9 cellular contexts compared by ENCODE assay signal in the genomic region with DNA sequence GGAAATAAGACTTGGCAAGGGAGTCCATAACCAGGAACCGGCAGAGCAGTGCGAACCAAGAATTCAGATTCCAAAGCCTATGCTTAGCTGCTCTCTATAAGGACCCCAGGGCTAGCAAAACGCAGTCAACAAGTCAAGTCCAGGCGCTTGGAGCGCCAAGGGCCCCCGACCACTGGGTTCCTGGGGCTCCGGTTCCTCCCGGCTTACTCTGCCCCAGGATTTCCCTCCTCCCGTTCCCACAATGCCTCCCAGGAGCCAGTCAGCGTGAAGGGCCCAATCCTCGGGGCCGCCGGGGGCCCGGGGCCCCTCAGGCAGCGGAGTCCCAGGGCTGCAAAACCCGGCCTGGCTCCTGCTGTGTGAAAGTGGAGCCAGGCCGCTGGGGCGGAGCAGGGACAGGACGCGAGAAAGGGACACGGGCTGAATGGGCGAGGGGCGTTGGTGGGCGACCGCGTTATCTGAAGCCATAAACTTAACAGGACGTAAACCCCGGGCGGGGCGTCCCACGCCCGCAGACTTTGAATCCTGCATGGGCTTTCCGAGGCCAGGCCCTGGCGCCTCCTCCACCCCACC. TPM values are rescaled to one million over a fixed set of nuclear protein-coding genes. Genes with fewer than 3 reads are reported as not detected.
DNase-seq lines count a peak whose midpoint lies in the region; ATAC-seq and TF ChIP-seq lines count a peak whose summit lies in the region.
"Had no signal": no experiment of that assay in that cellular context is flagged by ENCODE, and none has a peak within 500 bp of the region (broad histone marks: within the 10 kb centered on the region; RNA-seq: fewer than 3 reads in every experiment).

No MANE protein-coding gene starts in this region.

- H3K27me3 ChIP-seq in GM06990 (replicated peaks; ENCODE audit: control insufficient read depth, insufficient read depth, low read length) (no peaks in the 10 kb centered on the region; the same call in 1 of the 2 replicates), brain microvascular endothelial cell (replicated peaks) (no peaks in the 10 kb centered on the region), iPS-18a (ENCODE audit: control insufficient read depth, insufficient read depth, low read length) (no peaks in the 10 kb centered on the region), gastrocnemius medialis (peaks cover 0 to 11% (median 8%) of the 10 kb centered on the region in 3 donors)

- TF ChIP-seq RAD21 in Ishikawa (IDR thresholded peaks at IDR 0.05; ENCODE audit: low read depth), result peak; percentile 2; the same call in 1 of the 2 replicates

- in situ Hi-C loops in brain microvascular endothelial cell (cut with HindIII; ENCODE audit: low pct_ligation_motif_present, low sequenced_read_pairs), result no loop called here
- in situ Hi-C loops in gastrocnemius medialis (cut with MboI; ENCODE audit: low sequenced_read_pairs in 4 of 4), result no loop called here

- no peaks in the 10 kb centered on the region for H3K36me3 Mint-ChIP-seq in T-helper 2 cell treated with Interferon-gamma antibody and Interleukin-4, amounts not matched to agents 5 μg/mL and 100 μg/mL, for 36 hours (ENCODE audit: low read depth)

- no peak for TF ChIP-seq EP300 in Ishikawa (IDR thresholded peaks at IDR 0.05; ENCODE audit: borderline replicate concordance)

- peaks cover 4% of the 10 kb centered on the region for H3K4me1 Mint-ChIP-seq in T-helper 2 cell treated with Interferon-gamma antibody and Interleukin-4, amounts not matched to agents 5 μg/mL and 100 μg/mL, for 36 hours (ENCODE audit: low read depth)

- H3K4me1 ChIP-seq in iPS-18a (ENCODE audit: control insufficient read depth, low read depth, low read length) (peaks cover 24% of the 10 kb centered on the region), gastrocnemius medialis (peaks cover 0 to 2% of the 10 kb centered on the region in 2 donors)

- peak overlapping the region; percentile 23 for H3K9ac ChIP-seq in iPS-18a (ENCODE audit: low read length)

- H3K27ac Mint-ChIP-seq in T-helper 2 cell treated with Interferon-gamma antibody and Interleukin-4, amounts not matched to agents 5 μg/mL and 100 μg/mL, for 36 hours, result no peak overlapping the region

- H3K27ac ChIP-seq in brain microvascular endothelial cell, result peak overlapping the region; percentile 18
- no peak overlapping the region for H3K27ac ChIP-seq in iPS-18a (ENCODE audit: low read length)
- H3K27ac ChIP-seq in gastrocnemius medialis, result no peak overlapping the region

- H3K36me3 ChIP-seq in GM06990 (ENCODE audit: control insufficient read depth, insufficient read depth, low read length) (no peaks in the 10 kb centered on the region), brain microvascular endothelial cell (replicated peaks) (no peaks in the 10 kb centered on the region), iPS-18a (ENCODE audit: control insufficient read depth, low read depth, low read length) (peaks cover 29% of the 10 kb centered on the region), gastrocnemius medialis (no peaks in the 10 kb centered on the region)

- ATAC-seq in gastrocnemius medialis, result no peak
- no peak for ATAC-seq in HG03280 (IDR thresholded peaks at IDR 0.05; ENCODE audit: unreplicated experiment)

- DNase-seq in GM06990 (ENCODE audit: extremely low read depth, insufficient read length) (peak; percentile 75), brain microvascular endothelial cell (peak; percentile 44), gastrocnemius medialis (no peak), SKM-1 treated with dmso at 0.1 percent for 144 hours (lab: John Stamatoyannopoulos, UW; ENCODE audit: unreplicated experiment) (no peak)
- peak; percentile 44 for DNase-seq in T-helper 2 cell treated with Interferon-gamma antibody and Interleukin-4, amounts not matched to agents 5 μg/mL and 100 μg/mL, for 36 hours (ENCODE audit: low spot score)

- peaks cover under 1% of the 10 kb centered on the region for H3K27me3 Mint-ChIP-seq in T-helper 2 cell treated with Interferon-gamma antibody and Interleukin-4, amounts not matched to agents 5 μg/mL and 100 μg/mL, for 36 hours (ENCODE audit: low read depth)

- TF ChIP-seq CTCF in GM06990 (IDR thresholded peaks at IDR 0.05; ENCODE audit: insufficient read depth, low read length, poor library complexity, severe bottlenecking) (no peak), brain microvascular endothelial cell (IDR thresholded peaks at IDR 0.05; ENCODE audit: low read depth, low read length, missing control alignments) (no peak), gastrocnemius medialis (IDR thresholded peaks at IDR 0.05 in 4 of 5, conservative IDR thresholded peaks at IDR 0.05 in 1 of 5) (no peak)

- intact Hi-C loops in gastrocnemius medialis (cut with DNase I; ENCODE audit: low total_unique reads), result no loop called here

- peak overlapping the region; percentile 24 for H3K4me3 Mint-ChIP-seq in T-helper 2 cell treated with Interferon-gamma antibody and Interleukin-4, amounts not matched to agents 5 μg/mL and 100 μg/mL, for 36 hours

- no peak for TF ChIP-seq POLR2A in gastrocnemius medialis (IDR thresholded peaks at IDR 0.05)

- no peaks in the 10 kb centered on the region for H3K9me3 ChIP-seq in iPS-18a (ENCODE audit: control insufficient read depth, low read depth, low read length)
- no peaks in the 10 kb centered on the region for H3K9me3 ChIP-seq in gastrocnemius medialis

- H3K9me3 Mint-ChIP-seq in T-helper 2 cell treated with Interferon-gamma antibody and Interleukin-4, amounts not matched to agents 5 μg/mL and 100 μg/mL, for 36 hours, result no peaks in the 10 kb centered on the region

- H3K4me3 ChIP-seq in GM06990 (replicated peaks; ENCODE audit: low read depth, low read length), result no peak overlapping the region
- H3K4me3 ChIP-seq in brain microvascular endothelial cell (ENCODE audit: low read depth, low read length), result peak overlapping the region; percentile 49
- H3K4me3 ChIP-seq in iPS-18a (ENCODE audit: low read length), result peak overlapping the region; percentile 76
- peak overlapping the region; percentile 33 to 49 (median 42) for H3K4me3 ChIP-seq in gastrocnemius medialis

TF ChIP-seq in Ishikawa, 13 proteins besides CTCF, POLR2A, EP300 and RAD21:
- TF ChIP-seq TAF1 (IDR thresholded peaks at IDR 0.05; ENCODE audit: low read depth) (peak; percentile 44; the same call in 1 of the 2 replicates), ZBTB7A (IDR thresholded peaks at IDR 0.05; ENCODE audit: low read depth) (peak; percentile 82), TCF12 (IDR thresholded peaks at IDR 0.05; ENCODE audit: low read depth) (0 out of 2 replicates have a peak, but pooled peaks have one; percentile 14), TEAD4 (IDR thresholded peaks at IDR 0.05) (peak; percentile 16; the same call in 1 of the 2 replicates), YY1 (IDR thresholded peaks at IDR 0.05; ENCODE audit: low read depth) (0 out of 2 replicates have a peak, but pooled peaks have one; percentile 8), CEBPB (IDR thresholded peaks at IDR 0.05) (no peak)
- TF ChIP-seq, protein P1, sequence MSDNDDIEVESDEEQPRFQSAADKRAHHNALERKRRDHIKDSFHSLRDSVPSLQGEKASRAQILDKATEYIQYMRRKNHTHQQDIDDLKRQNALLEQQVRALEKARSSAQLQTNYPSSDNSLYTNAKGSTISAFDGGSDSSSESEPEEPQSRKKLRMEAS (IDR thresholded peaks at IDR 0.05), result no peak
- TF ChIP-seq, protein P2, sequence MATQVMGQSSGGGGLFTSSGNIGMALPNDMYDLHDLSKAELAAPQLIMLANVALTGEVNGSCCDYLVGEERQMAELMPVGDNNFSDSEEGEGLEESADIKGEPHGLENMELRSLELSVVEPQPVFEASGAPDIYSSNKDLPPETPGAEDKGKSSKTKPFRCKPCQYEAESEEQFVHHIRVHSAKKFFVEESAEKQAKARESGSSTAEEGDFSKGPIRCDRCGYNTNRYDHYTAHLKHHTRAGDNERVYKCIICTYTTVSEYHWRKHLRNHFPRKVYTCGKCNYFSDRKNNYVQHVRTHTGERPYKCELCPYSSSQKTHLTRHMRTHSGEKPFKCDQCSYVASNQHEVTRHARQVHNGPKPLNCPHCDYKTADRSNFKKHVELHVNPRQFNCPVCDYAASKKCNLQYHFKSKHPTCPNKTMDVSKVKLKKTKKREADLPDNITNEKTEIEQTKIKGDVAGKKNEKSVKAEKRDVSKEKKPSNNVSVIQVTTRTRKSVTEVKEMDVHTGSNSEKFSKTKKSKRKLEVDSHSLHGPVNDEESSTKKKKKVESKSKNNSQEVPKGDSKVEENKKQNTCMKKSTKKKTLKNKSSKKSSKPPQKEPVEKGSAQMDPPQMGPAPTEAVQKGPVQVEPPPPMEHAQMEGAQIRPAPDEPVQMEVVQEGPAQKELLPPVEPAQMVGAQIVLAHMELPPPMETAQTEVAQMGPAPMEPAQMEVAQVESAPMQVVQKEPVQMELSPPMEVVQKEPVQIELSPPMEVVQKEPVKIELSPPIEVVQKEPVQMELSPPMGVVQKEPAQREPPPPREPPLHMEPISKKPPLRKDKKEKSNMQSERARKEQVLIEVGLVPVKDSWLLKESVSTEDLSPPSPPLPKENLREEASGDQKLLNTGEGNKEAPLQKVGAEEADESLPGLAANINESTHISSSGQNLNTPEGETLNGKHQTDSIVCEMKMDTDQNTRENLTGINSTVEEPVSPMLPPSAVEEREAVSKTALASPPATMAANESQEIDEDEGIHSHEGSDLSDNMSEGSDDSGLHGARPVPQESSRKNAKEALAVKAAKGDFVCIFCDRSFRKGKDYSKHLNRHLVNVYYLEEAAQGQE (IDR thresholded peaks at IDR 0.05; ENCODE audit: low read depth), result no peak

RNA-seq across cellular contexts. Expression of gene KRT8, which starts 1.5 kb away (rescaled TPM):
- total RNA-seq in gastrocnemius medialis, result 1 to 10 TPM in 3 of 4 donors, not detected in 1; 1.4 to 7.0 (median 3.1) TPM
- total RNA-seq: activated CD8-positive, alpha-beta memory T cell treated with anti-CD3 and anti-CD28 coated beads for 36 hours had no signal

RNA-seq across cellular contexts. Expression of gene KRT18, which starts 45.5 kb away (rescaled TPM):
- 1 to 10 TPM in 3 of 4 donors, under 1 TPM in 1; 0.97 to 6.7 (median 2.7) TPM for total RNA-seq in gastrocnemius medialis

RNA-seq across cellular contexts. Expression of gene KRT78, which starts 54.6 kb away (rescaled TPM):
- not detected for total RNA-seq in gastrocnemius medialis
- total RNA-seq: activated CD8-positive, alpha-beta memory T cell treated with anti-CD3 and anti-CD28 coated beads for 36 hours had no signal

Comparison
In these comparisons a context has a peak if more than half of its experiments do, and no peak if none do; other contexts are left out.
1. DNase-seq: peak in GM06990 (single experiment), T-helper 2 cell treated with Interferon-gamma antibody and Interleukin-4, amounts not matched to agents 5 μg/mL and 100 μg/mL, for 36 hours (single experiment) and brain microvascular endothelial cell (single experiment); none in gastrocnemius medialis (0 of 2) and SKM-1 treated with dmso at 0.1 percent for 144 hours (single experiment).